15 cellular contexts compared by ENCODE assay signal in genomic region chr12:62862259-62862881, GRCh38.
DNase-seq lines count a peak whose midpoint lies in the region; ATAC-seq and TF ChIP-seq lines count a peak whose summit lies in the region.
"Had no signal": no experiment of that assay in that cellular context is flagged by ENCODE, and none has a peak within 500 bp of the region (broad histone marks: within the 10 kb centered on the region; RNA-seq: fewer than 3 reads in every experiment).

No MANE protein-coding gene starts in this region.

- H3K27ac Mint-ChIP-seq in nephron progenitor cell: no peak overlapping the region
- H3K27ac Mint-ChIP-seq: activated naive CD4-positive, alpha-beta T cell treated with anti-CD3 and anti-CD28 coated beads, Interleukin-2, amount 50 U/mL, for 24 hours; CD8-positive, alpha-beta memory T cell; naive B cell had no signal

- POLR2A ChIA-PET in RWPE1 (lab: Yijun Ruan, JAX; ENCODE audit: low non-redundant PET): no interaction called here

- H3K9me3 Mint-ChIP-seq in nephron progenitor cell: no peaks in the 10 kb centered on the region
- H3K9me3 Mint-ChIP-seq: activated naive CD4-positive, alpha-beta T cell treated with anti-CD3 and anti-CD28 coated beads, Interleukin-2, amount 50 U/mL, for 24 hours; CD8-positive, alpha-beta memory T cell; naive B cell had no signal

- H3K27me3 Mint-ChIP-seq in nephron progenitor cell (ENCODE audit: low read depth, poor library complexity): peaks cover 6% of the 10 kb centered on the region
- H3K27me3 Mint-ChIP-seq: naive B cell had no signal

- no peak overlapping the region; the same call in 1 of the 2 replicates for H3K27ac ChIP-seq in RWPE1
- H3K27ac ChIP-seq: colonic mucosa had no signal

- ATAC-seq in HG02885 (IDR thresholded peaks at IDR 0.05; ENCODE audit: poor library complexity, unreplicated experiment): no peak

- peaks cover 69% of the 10 kb centered on the region for H3K4me1 Mint-ChIP-seq in nephron progenitor cell
- H3K4me1 Mint-ChIP-seq: activated naive CD4-positive, alpha-beta T cell treated with anti-CD3 and anti-CD28 coated beads, Interleukin-2, amount 50 U/mL, for 24 hours; CD8-positive, alpha-beta memory T cell; naive B cell had no signal

- peak; percentile 86 for DNase-seq in HCEC 1CT
- peak; percentile 64 for DNase-seq in RWPE1 (ENCODE audit: low spot score)
- DNase-seq in fibroblast of gingiva (ENCODE audit: low read depth): peak; percentile 37
- DNase-seq in stromal cell of bone marrow (ENCODE audit: low read depth): peak; percentile 25
- no peak for DNase-seq in nephron progenitor cell
- DNase-seq in C1 segment of cervical spinal cord (lab: John Stamatoyannopoulos, UW): no peak
- DNase-seq in D341Med (ENCODE audit: low spot score): no peak
- DNase-seq: CD8-positive, alpha-beta memory T cell; colonic mucosa; MM.1S; naive B cell; NCI-H510A; SHP77 treated with DMSO at 0.1 percent for 48 hours had no signal

- CTCF ChIA-PET in RWPE1 (lab: Yijun Ruan, JAX): no interaction called here

- TF ChIP-seq CTCF in RWPE1 (conservative IDR thresholded peaks at IDR 0.05; ENCODE audit: low read depth) (no peak), nephron progenitor cell (IDR thresholded peaks at IDR 0.05) (no peak)

- H3K36me3 Mint-ChIP-seq in nephron progenitor cell (ENCODE audit: low read depth): no peaks in the 10 kb centered on the region
- H3K36me3 Mint-ChIP-seq: activated naive CD4-positive, alpha-beta T cell treated with anti-CD3 and anti-CD28 coated beads, Interleukin-2, amount 50 U/mL, for 24 hours; CD8-positive, alpha-beta memory T cell; naive B cell had no signal

- no peak overlapping the region for H3K4me3 Mint-ChIP-seq in nephron progenitor cell
- H3K4me3 Mint-ChIP-seq: activated naive CD4-positive, alpha-beta T cell treated with anti-CD3 and anti-CD28 coated beads, Interleukin-2, amount 50 U/mL, for 24 hours; CD8-positive, alpha-beta memory T cell; naive B cell had no signal

Comparison
In these comparisons a context has a peak if more than half of its experiments do, and no peak if none do; other contexts are left out.
1. DNase-seq: peak in HCEC 1CT (single experiment), RWPE1 (single experiment), fibroblast of gingiva (single experiment) and stromal cell of bone marrow (single experiment); none in nephron progenitor cell (single experiment), C1 segment of cervical spinal cord (0 of 14) and D341Med (single experiment).